Comparison of ENCODE assay signal across 26 cellular contexts in genomic region chr10:119523916-119524719, GRCh38. TPM values are rescaled to one million over a fixed set of nuclear protein-coding genes. Genes with fewer than 3 reads are reported as not detected.
DNase-seq lines count a peak whose midpoint lies in the region; ATAC-seq and TF ChIP-seq lines count a peak whose summit lies in the region.
"Had no signal": no experiment of that assay in that cellular context is flagged by ENCODE, and none has a peak within 500 bp of the region (broad histone marks: within the 10 kb centered on the region; RNA-seq: fewer than 3 reads in every experiment).

No MANE protein-coding gene starts in this region.

- H3K36me3 Mint-ChIP-seq in activated T-cell treated with anti-CD3 and anti-CD28 coated beads, Interleukin-2, amount 50 U/mL, for 24 hours (ENCODE audit: low read depth), result peaks cover 92% of the 10 kb centered on the region
- peaks cover 32% of the 10 kb centered on the region for H3K36me3 Mint-ChIP-seq in activated T-cell treated with anti-CD3 and anti-CD28 coated beads, Interleukin-2, amount 50 U/mL, for 4 hours (ENCODE audit: insufficient read depth)
- peaks cover 40% of the 10 kb centered on the region for H3K36me3 Mint-ChIP-seq in activated naive CD8-positive, alpha-beta T cell treated with anti-CD3 and anti-CD28 coated beads, Interleukin-2, amount 10 ng/mL, durations not matched to agents 7 days and 5 days
- H3K36me3 Mint-ChIP-seq in progenitor cell of endocrine pancreas (ENCODE audit: insufficient read depth), result no peaks in the 10 kb centered on the region
- H3K36me3 Mint-ChIP-seq in immature natural killer cell, result peaks cover 5 to 25% (median 22%) of the 10 kb centered on the region in 3 donors
- H3K36me3 Mint-ChIP-seq: naive B cell had no signal

- POLR2A ChIA-PET in activated naive CD8-positive, alpha-beta T cell treated with anti-CD3 and anti-CD28 coated beads, Interleukin-2, amount 10 ng/mL, durations not matched to agents 7 days and 5 days (lab: Charles Lee), result interaction anchor here (1.3 kb wide), 1 partner anchor 21 kb away, joined by 4 read pairs; no protein-coding TSS in a partner anchor

- H3K27me3 Mint-ChIP-seq in activated T-cell treated with anti-CD3 and anti-CD28 coated beads, Interleukin-2, amount 50 U/mL, for 24 hours, result no peaks in the 10 kb centered on the region
- no peaks in the 10 kb centered on the region for H3K27me3 Mint-ChIP-seq in activated T-cell treated with anti-CD3 and anti-CD28 coated beads, Interleukin-2, amount 50 U/mL, for 4 hours (ENCODE audit: low read depth)
- H3K27me3 Mint-ChIP-seq in activated naive CD8-positive, alpha-beta T cell treated with anti-CD3 and anti-CD28 coated beads, Interleukin-2, amount 10 ng/mL, durations not matched to agents 7 days and 5 days, result no peaks in the 10 kb centered on the region
- peaks cover 9% of the 10 kb centered on the region for H3K27me3 Mint-ChIP-seq in progenitor cell of endocrine pancreas
- H3K27me3 Mint-ChIP-seq in immature natural killer cell (ENCODE audit: low read depth in 3 of 3), result peaks cover 0 to 1% (median 0%) of the 10 kb centered on the region in 3 donors
- H3K27me3 Mint-ChIP-seq: activated B cell treated with CpG ODN at 0.5 μM for 24 hours; naive B cell; stimulated activated memory B cell treated with anti-CD40 and anti-IgM and Interleukin-4, amounts not matched to agents 10 μg/mL and 1 μg/mL and 100 μg/mL, for 72 hours had no signal

- DNase-seq in activated T-cell treated with anti-CD3 and anti-CD28 coated beads, Interleukin-2, amount 50 U/mL, for 24 hours, result peak; percentile 27
- DNase-seq in activated T-cell treated with anti-CD3 and anti-CD28 coated beads, Interleukin-2, amount 50 U/mL, for 4 hours, result no peak
- no peak for DNase-seq in activated naive CD8-positive, alpha-beta T cell treated with anti-CD3 and anti-CD28 coated beads, Interleukin-2, amount 10 ng/mL, durations not matched to agents 7 days and 5 days
- DNase-seq in progenitor cell of endocrine pancreas (ENCODE audit: low spot score, unreplicated experiment) (no peak), GM10266 (ENCODE audit: extremely low spot score) (no peak), immature natural killer cell (no peak), dermis blood vessel endothelial cell (no peak)
- DNase-seq: activated B cell treated with CpG ODN at 0.5 μM for 24 hours; activated T-cell treated with anti-CD3 and anti-CD28 coated beads, Interleukin-2, amount 50 U/mL, for 72 hours; BE2C; body of pancreas; Calu3; cerebellar nuclear complex; effector CD8-positive, alpha-beta T cell; gastrocnemius medialis; hypothalamus; left lung; naive B cell; NCI-H1092; NCI-H2029 treated with DMSO at 0.1 percent for 48 hours; NCI-H345; NCI-H82; occipital lobe; T1000 had no signal

- no peak overlapping the region for H3K4me3 Mint-ChIP-seq in activated T-cell treated with anti-CD3 and anti-CD28 coated beads, Interleukin-2, amount 50 U/mL, for 24 hours
- H3K4me3 Mint-ChIP-seq in activated T-cell treated with anti-CD3 and anti-CD28 coated beads, Interleukin-2, amount 50 U/mL, for 4 hours, result no peak overlapping the region
- H3K4me3 Mint-ChIP-seq in activated naive CD8-positive, alpha-beta T cell treated with anti-CD3 and anti-CD28 coated beads, Interleukin-2, amount 10 ng/mL, durations not matched to agents 7 days and 5 days, result no peak overlapping the region
- H3K4me3 Mint-ChIP-seq in progenitor cell of endocrine pancreas (ENCODE audit: low read depth), result no peak overlapping the region
- H3K4me3 Mint-ChIP-seq in immature natural killer cell, result no peak overlapping the region
- H3K4me3 Mint-ChIP-seq: activated B cell treated with CpG ODN at 0.5 μM for 24 hours; activated T-cell treated with anti-CD3 and anti-CD28 coated beads, Interleukin-2, amount 50 U/mL, for 72 hours; stimulated activated memory B cell treated with anti-CD40 and anti-IgM and Interleukin-4, amounts not matched to agents 10 μg/mL and 1 μg/mL and 100 μg/mL, for 72 hours had no signal

- no peak for TF ChIP-seq RAD21 in Ishikawa (IDR thresholded peaks at IDR 0.05; ENCODE audit: low read depth)

- TF ChIP-seq EP300 in Ishikawa (IDR thresholded peaks at IDR 0.05; ENCODE audit: borderline replicate concordance), result no peak

- no peaks in the 10 kb centered on the region for H3K9me3 Mint-ChIP-seq in activated T-cell treated with anti-CD3 and anti-CD28 coated beads, Interleukin-2, amount 50 U/mL, for 24 hours
- H3K9me3 Mint-ChIP-seq in activated T-cell treated with anti-CD3 and anti-CD28 coated beads, Interleukin-2, amount 50 U/mL, for 4 hours, result no peaks in the 10 kb centered on the region
- no peaks in the 10 kb centered on the region for H3K9me3 Mint-ChIP-seq in activated naive CD8-positive, alpha-beta T cell treated with anti-CD3 and anti-CD28 coated beads, Interleukin-2, amount 10 ng/mL, durations not matched to agents 7 days and 5 days
- no peaks in the 10 kb centered on the region for H3K9me3 Mint-ChIP-seq in progenitor cell of endocrine pancreas (ENCODE audit: low read depth)
- no peaks in the 10 kb centered on the region for H3K9me3 Mint-ChIP-seq in immature natural killer cell
- H3K9me3 Mint-ChIP-seq: activated B cell treated with CpG ODN at 0.5 μM for 24 hours; activated T-cell treated with anti-CD3 and anti-CD28 coated beads, Interleukin-2, amount 50 U/mL, for 72 hours; naive B cell; stimulated activated memory B cell treated with anti-CD40 and anti-IgM and Interleukin-4, amounts not matched to agents 10 μg/mL and 1 μg/mL and 100 μg/mL, for 72 hours had no signal

- peaks cover 84% of the 10 kb centered on the region for H3K4me1 Mint-ChIP-seq in activated T-cell treated with anti-CD3 and anti-CD28 coated beads, Interleukin-2, amount 50 U/mL, for 24 hours (ENCODE audit: low read depth)
- peaks cover 33% of the 10 kb centered on the region for H3K4me1 Mint-ChIP-seq in activated T-cell treated with anti-CD3 and anti-CD28 coated beads, Interleukin-2, amount 50 U/mL, for 4 hours (ENCODE audit: low read depth)
- H3K4me1 Mint-ChIP-seq in activated naive CD8-positive, alpha-beta T cell treated with anti-CD3 and anti-CD28 coated beads, Interleukin-2, amount 10 ng/mL, durations not matched to agents 7 days and 5 days, result peaks cover 36% of the 10 kb centered on the region
- H3K4me1 Mint-ChIP-seq in progenitor cell of endocrine pancreas (ENCODE audit: low read depth) (no peaks in the 10 kb centered on the region), immature natural killer cell (peaks cover 0 to under 1% of the 10 kb centered on the region in 2 donors)

- ATAC-seq in activated T-cell treated with anti-CD3 and anti-CD28 coated beads, Interleukin-2, amount 50 U/mL, for 4 hours, result no peak
- peak; percentile 72 for ATAC-seq in activated naive CD8-positive, alpha-beta T cell treated with anti-CD3 and anti-CD28 coated beads, Interleukin-2, amount 10 ng/mL, durations not matched to agents 7 days and 5 days (ENCODE audit: low read depth)
- ATAC-seq: activated T-cell treated with anti-CD3 and anti-CD28 coated beads, Interleukin-2, amount 50 U/mL, for 72 hours; body of pancreas; gastrocnemius medialis; stimulated activated memory B cell treated with anti-CD40 and anti-IgM and Interleukin-4, amounts not matched to agents 10 μg/mL and 1 μg/mL and 100 μg/mL, for 72 hours had no signal

- TF ChIP-seq CTCF in progenitor cell of endocrine pancreas (IDR thresholded peaks at IDR 0.05; ENCODE audit: unreplicated experiment) (no peak), GM10266 (IDR thresholded peaks at IDR 0.05; ENCODE audit: control insufficient read depth, insufficient read depth, low read depth, missing control alignments) (no peak)

- peak overlapping the region; percentile 84 for H3K27ac Mint-ChIP-seq in activated T-cell treated with anti-CD3 and anti-CD28 coated beads, Interleukin-2, amount 50 U/mL, for 24 hours
- H3K27ac Mint-ChIP-seq in activated naive CD8-positive, alpha-beta T cell treated with anti-CD3 and anti-CD28 coated beads, Interleukin-2, amount 10 ng/mL, durations not matched to agents 7 days and 5 days, result peak overlapping the region; percentile 77
- peak overlapping the region; percentile 74 for H3K27ac Mint-ChIP-seq in progenitor cell of endocrine pancreas
- H3K27ac Mint-ChIP-seq in immature natural killer cell, result peak overlapping the region in 2 of 6 donors; percentile 14 to 69
- H3K27ac Mint-ChIP-seq: activated B cell treated with CpG ODN at 0.5 μM for 24 hours; activated T-cell treated with anti-CD3 and anti-CD28 coated beads, Interleukin-2, amount 50 U/mL, for 72 hours; stimulated activated memory B cell treated with anti-CD40 and anti-IgM and Interleukin-4, amounts not matched to agents 10 μg/mL and 1 μg/mL and 100 μg/mL, for 72 hours had no signal

TF ChIP-seq in Ishikawa, 13 proteins besides CTCF, POLR2A, EP300 and RAD21:
- TF ChIP-seq CREB1 (IDR thresholded peaks at IDR 0.05; ENCODE audit: low read depth), result no peak
- TF ChIP-seq NFIC (IDR thresholded peaks at IDR 0.05), result no peak
- peak; percentile 60 for TF ChIP-seq REST (IDR thresholded peaks at IDR 0.05; ENCODE audit: low read depth)

RNA-seq across cellular contexts. Expression of gene RGS10, which starts 18.4 kb away (rescaled TPM):
- 100 to 1,000 TPM; 116 to 163 (median 137) TPM for total RNA-seq in activated T-cell treated with anti-CD3 and anti-CD28 coated beads, Interleukin-2, amount 50 U/mL, for 4 hours
- total RNA-seq in activated naive CD8-positive, alpha-beta T cell treated with anti-CD3 and anti-CD28 coated beads, Interleukin-2, amount 10 ng/mL, durations not matched to agents 7 days and 5 days, result 100 to 1,000 TPM; 157 to 159 TPM
- 0.96 and 2.0 TPM in 2 replicates for total RNA-seq in progenitor cell of endocrine pancreas
- 10 to 100 TPM; 11.8 to 48.4 (median 40.7) TPM for polyA plus RNA-seq in immature natural killer cell
- total RNA-seq in dermis blood vessel endothelial cell, result 10.5 and 12.6 TPM in 2 replicates
